19 cellular contexts compared by ENCODE assay signal in genomic region chr5:153043876-153044275, GRCh38.
DNase-seq lines count a peak whose midpoint lies in the region; ATAC-seq, FAIRE-seq and TF ChIP-seq lines count a peak whose summit lies in the region.
"Had no signal": no experiment of that assay in that cellular context is flagged by ENCODE, and none has a peak within 500 bp of the region (broad histone marks: within the 10 kb centered on the region; RNA-seq: fewer than 3 reads in every experiment).

No MANE protein-coding gene starts in this region.

- ATAC-seq in GM18870 (IDR thresholded peaks at IDR 0.05; ENCODE audit: unreplicated experiment), result no peak
- ATAC-seq in GM21576 (IDR thresholded peaks at IDR 0.05; ENCODE audit: unreplicated experiment), result no peak
- ATAC-seq: GM23338, PC-3 had no signal

- no peak overlapping the region for H3K27ac ChIP-seq in RWPE1
- H3K27ac ChIP-seq: BLaER1, HL-60, SK-N-MC had no signal

- POLR2A ChIA-PET in RWPE1 (lab: Yijun Ruan, JAX; ENCODE audit: low non-redundant PET), result no interaction called here

- H3K4me3 ChIP-seq in epithelial cell of esophagus (ENCODE audit: low read length), result no peak overlapping the region
- H3K4me3 ChIP-seq: BLaER1, GM23338, MG63, SK-N-MC had no signal

- DNase-seq in RWPE1 (ENCODE audit: low spot score) (peak; percentile 26), epithelial cell of esophagus (ENCODE audit: low read depth) (peak; percentile 90), myocyte (ENCODE audit: low read depth) (peak; percentile 78), D721Med (ENCODE audit: insufficient read length, low spot score) (no peak), OCI-M2 (lab: John Stamatoyannopoulos, UW; ENCODE audit: unreplicated experiment) (no peak)
- DNase-seq: DMS153; KBM-7; MG63; NCI-H1092 treated with DMSO at 0.1 percent for 48 hours; NCI-H1694; NCI-H69; NK-92 treated with Interleukin-12 subunit alpha and Interleukin-12 subunit beta, amount 100 ng/mL, for 24 hours; PC-3 had no signal

- CTCF ChIA-PET in RWPE1 (lab: Yijun Ruan, JAX), result no interaction called here

- FAIRE-seq in D721Med (lab: Jason Lieb, UNC), result no peak

- TF ChIP-seq CTCF in RWPE1 (conservative IDR thresholded peaks at IDR 0.05; ENCODE audit: low read depth), result no peak
- no peak for TF ChIP-seq CTCF in epithelial cell of esophagus (IDR thresholded peaks at IDR 0.05; ENCODE audit: insufficient read depth, low read depth, low read length, missing control alignments)
- no peak for TF ChIP-seq CTCF in D721Med (IDR thresholded peaks at IDR 0.05; ENCODE audit: insufficient read depth, missing control alignments)

Comparison
In these comparisons a context has a peak if more than half of its experiments do, and no peak if none do; other contexts are left out.
1. DNase-seq: peak in RWPE1 (single experiment), epithelial cell of esophagus (single experiment) and myocyte (single experiment); none in D721Med (single experiment) and OCI-M2 (single experiment).